In the genomic region with DNA sequence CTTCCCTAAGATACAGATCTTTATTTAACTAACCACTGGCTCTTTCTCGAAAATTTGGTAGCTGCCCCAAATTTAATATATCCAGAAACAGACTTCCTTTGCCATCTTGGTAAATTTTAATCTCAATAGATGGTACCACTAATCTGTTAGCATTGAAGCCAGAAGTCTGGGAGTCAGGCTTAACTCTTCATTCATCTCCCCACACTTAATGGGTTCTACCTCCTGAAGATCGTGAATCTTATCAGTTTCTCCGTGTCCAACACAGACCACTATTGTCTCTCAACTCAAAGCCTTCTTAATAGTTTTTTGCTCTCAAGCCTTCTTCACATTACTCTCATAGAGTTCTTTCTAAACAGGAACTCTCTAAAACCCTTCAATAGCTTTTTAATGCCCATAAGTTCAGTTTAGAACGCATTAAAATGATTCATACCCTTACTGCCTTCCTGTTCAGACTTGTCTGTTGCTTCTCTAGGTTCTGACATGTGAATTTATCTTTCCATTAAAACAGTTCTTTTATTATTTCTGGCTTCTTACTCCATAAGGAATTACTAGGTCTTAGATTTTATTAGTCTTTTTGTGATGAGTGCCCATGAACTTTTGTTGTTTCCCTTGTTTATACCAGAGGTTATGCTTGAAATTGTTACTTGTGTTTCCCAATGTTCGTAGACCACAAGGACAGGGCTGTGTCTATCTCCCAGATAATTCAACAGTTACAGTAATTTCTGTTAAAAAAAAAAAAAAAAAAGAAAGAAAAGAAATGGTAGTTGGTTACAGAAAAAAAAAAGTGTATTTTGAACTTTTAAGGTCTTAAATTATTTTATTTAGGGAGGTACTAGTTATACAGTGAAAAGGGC, we compare ENCODE assay signal across 24 cellular contexts. TPM values are rescaled to one million over a fixed set of nuclear protein-coding genes. Genes with fewer than 3 reads are reported as not detected.
A peak's percentile ranks its signal among the peaks of the same experiment; 100 is the strongest.
DNase-seq lines count a peak whose midpoint lies in the region; ATAC-seq and TF ChIP-seq lines count a peak whose summit lies in the region.
"Had no signal": no experiment of that assay in that cellular context is flagged by ENCODE, and none has a peak within 500 bp of the region (broad histone marks: within the 10 kb centered on the region; RNA-seq: fewer than 3 reads in every experiment).

No MANE protein-coding gene starts in this region.

- H3K27ac ChIP-seq in SK-N-SH (ENCODE audit: low read depth in 2 of 2, low read length in 1 of 2) = peak overlapping the region; percentile 28 to 66; a peak in 2 of 4 replicates
- H3K27ac ChIP-seq in CD8-positive, alpha-beta memory T cell (ENCODE audit: low read depth, low read length) = no peak overlapping the region
- H3K27ac ChIP-seq: body of pancreas, coronary artery, gastrocnemius medialis, sigmoid colon, testis had no signal

- no peak for ATAC-seq in HG03378 (IDR thresholded peaks at IDR 0.05; ENCODE audit: unreplicated experiment)
- ATAC-seq: body of pancreas; gastrocnemius medialis; HepG2; Right ventricle myocardium inferior; stimulated activated effector memory CD8-positive, alpha-beta T cell treated with anti-CD3 and anti-CD28 coated beads, Interleukin-12 subunit alpha, Interleukin-12 subunit beta, amount 100 ng/mL, for 72 hours; T-cell had no signal

- no peaks in the 10 kb centered on the region for H3K27me3 Mint-ChIP-seq in nephron progenitor cell (ENCODE audit: low read depth, poor library complexity)
- no peaks in the 10 kb centered on the region for H3K27me3 Mint-ChIP-seq in CD8-positive, alpha-beta memory T cell
- H3K27me3 Mint-ChIP-seq: activated CD4-positive, alpha-beta T cell treated with anti-CD3 and anti-CD28 coated beads, Interleukin-2, amount 10 ng/mL, durations not matched to agents 24 days and 14 days; activated naive CD8-positive, alpha-beta T cell treated with anti-CD3 and anti-CD28 coated beads, Interleukin-2, amount 10 ng/mL, durations not matched to agents 7 days and 5 days; CD4-positive, CD25-positive, alpha-beta regulatory T cell; T-cell had no signal

- peak overlapping the region; percentile 20 for H3K27ac Mint-ChIP-seq in nephron progenitor cell
- peak overlapping the region in 1 of 8 donors; percentile 44 for H3K27ac Mint-ChIP-seq in CD8-positive, alpha-beta memory T cell
- H3K27ac Mint-ChIP-seq: activated CD4-positive, alpha-beta T cell treated with anti-CD3 and anti-CD28 coated beads, Interleukin-2, amount 10 ng/mL, durations not matched to agents 24 days and 14 days; activated naive CD8-positive, alpha-beta T cell treated with anti-CD3 and anti-CD28 coated beads, Interleukin-2, amount 10 ng/mL, durations not matched to agents 7 days and 5 days; activated T-helper 2 cell treated with anti-CD3 and anti-CD28 coated beads, Interferon-gamma antibody, Interleukin-2, Interleukin-4, amounts not matched to agents 10 μg/mL and 5 μg/mL and 100 μg/mL, durations not matched to agents 14 hours and 24 hours and 36 hours; stimulated activated effector memory CD8-positive, alpha-beta T cell treated with anti-CD3 and anti-CD28 coated beads, Interleukin-12 subunit alpha, Interleukin-12 subunit beta, amount 100 ng/mL, for 72 hours; T-cell had no signal

- H4K20me1 ChIP-seq in SK-N-SH (ENCODE audit: insufficient read depth) = no peaks in the 10 kb centered on the region

- no peak overlapping the region for H3K9ac ChIP-seq in SK-N-SH

- H3K4me3 ChIP-seq in SK-N-SH (ENCODE audit: low read depth in 2 of 2, low read length in 1 of 2) = no peak overlapping the region
- H3K4me3 ChIP-seq in epithelial cell of esophagus (ENCODE audit: low read length) = peak overlapping the region; percentile 13
- H3K4me3 ChIP-seq in CD8-positive, alpha-beta memory T cell (ENCODE audit: low read length) = no peak overlapping the region
- H3K4me3 ChIP-seq: body of pancreas, coronary artery, gastrocnemius medialis, HAP-1, sigmoid colon, testis had no signal

- H3K9me2 ChIP-seq in SK-N-SH = no peaks in the 10 kb centered on the region

- H3K9me3 ChIP-seq in SK-N-SH = no peaks in the 10 kb centered on the region
- H3K9me3 ChIP-seq in CD8-positive, alpha-beta memory T cell (ENCODE audit: low read length) = no peaks in the 10 kb centered on the region
- H3K9me3 ChIP-seq: body of pancreas, gastrocnemius medialis, HAP-1, sigmoid colon, testis had no signal

- no peak for TF ChIP-seq EP300 in SK-N-SH (IDR thresholded peaks at IDR 0.05; ENCODE audit: borderline replicate concordance in 1 of 2, low read depth in 1 of 2, low read length in 1 of 2)

- H3K79me2 ChIP-seq in SK-N-SH (ENCODE audit: insufficient read depth) = no peaks in the 10 kb centered on the region

- peaks cover 71 to 72% of the 10 kb centered on the region in 2 experiments for H3K36me3 ChIP-seq in SK-N-SH (replicated peaks in 1 of 2; ENCODE audit: control insufficient read depth in 1 of 2, insufficient read depth in 2 of 2, low read length in 1 of 2)
- H3K36me3 ChIP-seq in CD8-positive, alpha-beta memory T cell (ENCODE audit: insufficient read depth, low read length) = no peaks in the 10 kb centered on the region
- H3K36me3 ChIP-seq: HAP-1 had no signal

- no peak overlapping the region for H2AFZ ChIP-seq in SK-N-SH (ENCODE audit: low read depth)

- TF ChIP-seq CTCF in SK-N-SH (IDR thresholded peaks at IDR 0.05) (no peak), epithelial cell of esophagus (IDR thresholded peaks at IDR 0.05; ENCODE audit: insufficient read depth, low read depth, low read length, missing control alignments) (no peak), nephron progenitor cell (IDR thresholded peaks at IDR 0.05) (no peak)

- no peaks in the 10 kb centered on the region; a peak in 1 of 4 replicates for H3K4me1 ChIP-seq in SK-N-SH (ENCODE audit: control insufficient read depth in 1 of 2, insufficient read depth in 2 of 2, low read depth in 1 of 2, low read length in 1 of 2)
- H3K4me1 ChIP-seq in CD8-positive, alpha-beta memory T cell (ENCODE audit: insufficient read depth, low read length) = no peaks in the 10 kb centered on the region
- H3K4me1 ChIP-seq: body of pancreas, gastrocnemius medialis, sigmoid colon, testis had no signal

- H3K36me3 Mint-ChIP-seq in nephron progenitor cell (ENCODE audit: low read depth) = peaks cover 49% of the 10 kb centered on the region
- peaks cover 9 to 61% (median 15%) of the 10 kb centered on the region in 3 donors for H3K36me3 Mint-ChIP-seq in CD8-positive, alpha-beta memory T cell

- no peaks in the 10 kb centered on the region for H3K4me1 Mint-ChIP-seq in nephron progenitor cell
- H3K4me1 Mint-ChIP-seq in CD8-positive, alpha-beta memory T cell = peaks cover 4 to 12% (median 11%) of the 10 kb centered on the region in 3 donors
- H3K4me1 Mint-ChIP-seq: activated CD4-positive, alpha-beta T cell treated with anti-CD3 and anti-CD28 coated beads, Interleukin-2, amount 10 ng/mL, durations not matched to agents 24 days and 14 days; activated naive CD8-positive, alpha-beta T cell treated with anti-CD3 and anti-CD28 coated beads, Interleukin-2, amount 10 ng/mL, durations not matched to agents 7 days and 5 days had no signal

- H3K27me3 ChIP-seq in SK-N-SH (ENCODE audit: insufficient read depth) = no peaks in the 10 kb centered on the region
- no peaks in the 10 kb centered on the region for H3K27me3 ChIP-seq in CD8-positive, alpha-beta memory T cell (ENCODE audit: insufficient read depth, low read length, poor library complexity, severe bottlenecking)
- H3K27me3 ChIP-seq: body of pancreas, gastrocnemius medialis, sigmoid colon, testis had no signal

- TF ChIP-seq RAD21 in SK-N-SH (IDR thresholded peaks at IDR 0.05; ENCODE audit: low read length) = no peak

- POLR2A ChIA-PET in HEK293T (lab: Yijun Ruan, JAX) (no interaction called here), SK-N-SH (lab: Yijun Ruan, JAX) (no interaction called here)
- POLR2A ChIA-PET in CD8-positive, alpha-beta memory T cell (lab: Charles Lee) = no interaction called here

- no peaks in the 10 kb centered on the region for H3K9me3 Mint-ChIP-seq in nephron progenitor cell
- no peaks in the 10 kb centered on the region for H3K9me3 Mint-ChIP-seq in CD8-positive, alpha-beta memory T cell
- H3K9me3 Mint-ChIP-seq: activated CD4-positive, alpha-beta T cell treated with anti-CD3 and anti-CD28 coated beads, Interleukin-2, amount 10 ng/mL, durations not matched to agents 24 days and 14 days; activated naive CD8-positive, alpha-beta T cell treated with anti-CD3 and anti-CD28 coated beads, Interleukin-2, amount 10 ng/mL, durations not matched to agents 7 days and 5 days; activated T-helper 2 cell treated with anti-CD3 and anti-CD28 coated beads, Interferon-gamma antibody, Interleukin-2, Interleukin-4, amounts not matched to agents 10 μg/mL and 5 μg/mL and 100 μg/mL, durations not matched to agents 14 hours and 24 hours and 36 hours; stimulated activated effector memory CD8-positive, alpha-beta T cell treated with anti-CD3 and anti-CD28 coated beads, Interleukin-12 subunit alpha, Interleukin-12 subunit beta, amount 100 ng/mL, for 72 hours; T-cell had no signal

- peak; percentile 6 for DNase-seq in HEK293T (ENCODE audit: extremely low spot score)
- DNase-seq in SK-N-SH = no peak
- DNase-seq in epithelial cell of esophagus (ENCODE audit: low read depth) = peak; percentile 71
- DNase-seq in nephron progenitor cell = no peak
- no peak for DNase-seq in CD8-positive, alpha-beta memory T cell
- no peak for DNase-seq in stimulated activated naive CD4-positive, alpha-beta T cell (lab: John Stamatoyannopoulos, UW)
- DNase-seq: activated CD4-positive, alpha-beta T cell treated with anti-CD3 and anti-CD28 coated beads, Interleukin-2, amount 10 ng/mL, durations not matched to agents 24 days and 14 days; activated naive CD8-positive, alpha-beta T cell treated with anti-CD3 and anti-CD28 coated beads, Interleukin-2, amount 10 ng/mL, durations not matched to agents 7 days and 5 days; body of pancreas; CD4-positive, CD25-positive, alpha-beta regulatory T cell; gastrocnemius medialis; NCI-H1417; NCI-H526; posterior cingulate gyrus; sigmoid colon; T-cell; testis had no signal

- CTCF ChIA-PET in HEK293T (lab: Yijun Ruan, JAX) = no interaction called here
- CTCF ChIA-PET in SK-N-SH (lab: Yijun Ruan, JAX) = no interaction called here
- CTCF ChIA-PET in CD8-positive, alpha-beta memory T cell (lab: Charles Lee) = interaction anchor here (1.0 kb wide), 1 partner anchor 9 kb away, joined by 3 read pairs; no protein-coding TSS in a partner anchor

- H3F3A ChIP-seq in SK-N-SH (replicated peaks; ENCODE audit: insufficient read depth) = peaks cover 19% of the 10 kb centered on the region

- no peak overlapping the region for H3K4me3 Mint-ChIP-seq in nephron progenitor cell
- no peak overlapping the region for H3K4me3 Mint-ChIP-seq in CD8-positive, alpha-beta memory T cell
- H3K4me3 Mint-ChIP-seq: activated CD4-positive, alpha-beta T cell treated with anti-CD3 and anti-CD28 coated beads, Interleukin-2, amount 10 ng/mL, durations not matched to agents 24 days and 14 days; activated naive CD8-positive, alpha-beta T cell treated with anti-CD3 and anti-CD28 coated beads, Interleukin-2, amount 10 ng/mL, durations not matched to agents 7 days and 5 days; CD4-positive, CD25-positive, alpha-beta regulatory T cell; stimulated activated effector memory CD8-positive, alpha-beta T cell treated with anti-CD3 and anti-CD28 coated beads, Interleukin-12 subunit alpha, Interleukin-12 subunit beta, amount 100 ng/mL, for 72 hours; T-cell had no signal

- 53% methylated on average over 5 of the region's 5 CpGs for WGBS in SK-N-SH (ENCODE audit: low lambda C conversion rate)

- 0 out of 2 replicates have a peak overlapping the region, but pooled peaks have one; percentile 3 for H3K4me2 ChIP-seq in SK-N-SH

RNA-seq across cellular contexts. Expression of gene SMARCAD1, which starts 54.7 kb away (rescaled TPM):
- 10.7 and 15.1 TPM in 2 replicates for polyA plus RNA-seq in SK-N-SH (2012; rRNA removed)
- 14.3 and 17.3 TPM in 2 replicates for polyA plus RNA-seq in SK-N-SH (2012; cell fraction: cytosol; rRNA removed)
- 9.8 and 30.1 TPM in 2 replicates for polyA plus RNA-seq in SK-N-SH (2012; cell fraction: nucleus; rRNA removed)
- total RNA-seq in CD8-positive, alpha-beta memory T cell = 10 to 100 TPM; 37.2 TPM
- 11.3 TPM for polyA plus RNA-seq in CD8-positive, alpha-beta memory T cell

Comparison
In these comparisons a context has a peak if more than half of its experiments do, and no peak if none do; other contexts are left out.
1. DNase-seq: peak in HEK293T (single experiment) and epithelial cell of esophagus (single experiment); none in SK-N-SH (single experiment), nephron progenitor cell (single experiment), CD8-positive, alpha-beta memory T cell (0 of 5) and stimulated activated naive CD4-positive, alpha-beta T cell (0 of 6).